Comparison of ENCODE assay signal across 13 cellular contexts in genomic region chr10:121459765-121460453, GRCh38.
DNase-seq lines count a peak whose midpoint lies in the region; FAIRE-seq and TF ChIP-seq lines count a peak whose summit lies in the region.
"Had no signal": no experiment of that assay in that cellular context is flagged by ENCODE, and none has a peak within 500 bp of the region (broad histone marks: within the 10 kb centered on the region; RNA-seq: fewer than 3 reads in every experiment).

No MANE protein-coding gene starts in this region.

- DNase-seq in breast epithelium (ENCODE audit: low spot score in 2 of 2) (peak in 1 of 2 donors; percentile 64), mesendoderm (peak; percentile 91), urothelium cell line (ENCODE audit: low spot score) (peak; percentile 60), GM13976 (ENCODE audit: low spot score) (no peak), hippocampal formation (lab: John Stamatoyannopoulos, UW) (no peak), Ammon's horn (ENCODE audit: low spot score) (no peak), HAP-1 (ENCODE audit: low spot score in 2 of 2) (no peak)
- DNase-seq: activated CD4-positive, alpha-beta T cell treated with anti-CD3 and anti-CD28 coated beads for 1 hour; kidney; NCI-H146; NCI-H524 treated with DMSO at 0.1 percent for 48 hours; stimulated activated CD4-positive, alpha-beta T cell treated with anti-CD3 and anti-CD28 coated beads, Interleukin-4, amount 100 ng/mL, for 24 hours had no signal

- peak overlapping the region; percentile 2; the same call in 1 of the 2 replicates for H3K4me3 ChIP-seq in HUES6 (ENCODE audit: low read depth, low read length)
- H3K4me3 ChIP-seq in breast epithelium: no peak overlapping the region
- H3K4me3 ChIP-seq in mesendoderm (ENCODE audit: low read length): no peak overlapping the region
- no peak overlapping the region for H3K4me3 ChIP-seq in HAP-1

- peak overlapping the region; percentile 45 for H3K56ac ChIP-seq in mesendoderm (ENCODE audit: low read length)

- no peak overlapping the region for H2AK5ac ChIP-seq in mesendoderm (ENCODE audit: low read length)

- no peak overlapping the region for H3K23ac ChIP-seq in mesendoderm (ENCODE audit: low read length)

- peak overlapping the region; percentile 41 for H2BK5ac ChIP-seq in mesendoderm (ENCODE audit: low read length)

- H3K9me3 ChIP-seq in HUES6 (ENCODE audit: control insufficient read depth, insufficient read depth, low read depth, low read length) (no peaks in the 10 kb centered on the region), breast epithelium (no peaks in the 10 kb centered on the region), HAP-1 (no peaks in the 10 kb centered on the region)

- in situ Hi-C loops in GM13976 (cut with MboI; ENCODE audit: low sequenced_read_pairs, unreplicated experiment): no loop called here
- in situ Hi-C loops in HAP-1 (cut with MboI; ENCODE audit: low sequenced_read_pairs): no loop called here

- no peak for FAIRE-seq in urothelium cell line (lab: Jason Lieb, UNC)
- FAIRE-seq: kidney had no signal

- no CpG with 5 or more reads among the region's 13 CpGs for WGBS in mesendoderm (ENCODE audit: extremely low coverage, insufficient coverage, low lambda C conversion rate)

- H3K4me1 ChIP-seq in HUES6 (ENCODE audit: control insufficient read depth, insufficient read depth, low read length) (peaks cover 31% of the 10 kb centered on the region), breast epithelium (no peaks in the 10 kb centered on the region), mesendoderm (ENCODE audit: control insufficient read depth, low read depth, low read length) (peaks cover 11% of the 10 kb centered on the region), HAP-1 (no peaks in the 10 kb centered on the region)

- no peak overlapping the region for H3K4me2 ChIP-seq in mesendoderm (ENCODE audit: low read length)

- H3K79me1 ChIP-seq in mesendoderm (ENCODE audit: low read length): no peaks in the 10 kb centered on the region

- H3K27ac ChIP-seq in HUES6 (ENCODE audit: low read depth, low read length) (peak overlapping the region; percentile 10; the same call in 1 of the 2 replicates), breast epithelium (peak overlapping the region; percentile 5 to 38), mesendoderm (ENCODE audit: low read depth, low read length) (peak overlapping the region; percentile 58)

- H3K27me3 ChIP-seq in HUES6 (ENCODE audit: control insufficient read depth, insufficient read depth, low read length) (no peaks in the 10 kb centered on the region), breast epithelium (no peaks in the 10 kb centered on the region), mesendoderm (ENCODE audit: insufficient read depth, low read length, poor library complexity) (no peaks in the 10 kb centered on the region), HAP-1 (ENCODE audit: low read depth) (no peaks in the 10 kb centered on the region)

- peak overlapping the region; percentile 48 for H3K9ac ChIP-seq in HUES6 (ENCODE audit: low read length)
- H3K9ac ChIP-seq in mesendoderm (ENCODE audit: low read length): no peak overlapping the region

- intact Hi-C loops in breast epithelium (cut with DNase I; ENCODE audit: low total_unique reads): no loop called here

- H3K18ac ChIP-seq in mesendoderm (ENCODE audit: low read length): peak overlapping the region; percentile 13

- no peak overlapping the region for H4K8ac ChIP-seq in mesendoderm (ENCODE audit: low read depth, low read length)

- no peaks in the 10 kb centered on the region for H3K36me3 ChIP-seq in HUES6 (ENCODE audit: control insufficient read depth, insufficient read depth, low read length)
- H3K36me3 ChIP-seq in breast epithelium: no peaks in the 10 kb centered on the region
- no peaks in the 10 kb centered on the region for H3K36me3 ChIP-seq in mesendoderm (ENCODE audit: control insufficient read depth, insufficient read depth, low read length)
- H3K36me3 ChIP-seq in HAP-1 (replicated peaks): no peaks in the 10 kb centered on the region

- TF ChIP-seq CTCF in breast epithelium (IDR thresholded peaks at IDR 0.05) (no peak), GM13976 (IDR thresholded peaks at IDR 0.05; ENCODE audit: borderline replicate concordance, control extremely low read depth, extremely low read depth, insufficient read depth, missing control alignments) (no peak)

- no peak overlapping the region for H2BK15ac ChIP-seq in mesendoderm (replicated peaks; ENCODE audit: low read depth)

- no peak for TF ChIP-seq POLR2A in breast epithelium (IDR thresholded peaks at IDR 0.05)

- no peak overlapping the region for H4K5ac ChIP-seq in mesendoderm (ENCODE audit: low read length)

- H3K79me2 ChIP-seq in mesendoderm (ENCODE audit: control insufficient read depth, insufficient read depth, low read length): no peaks in the 10 kb centered on the region

- H2BK120ac ChIP-seq in mesendoderm (ENCODE audit: low read depth, low read length): peak overlapping the region; percentile 34

- peak overlapping the region; percentile 58 for H3K4ac ChIP-seq in mesendoderm (ENCODE audit: low read depth, low read length)

Comparison
In these comparisons a context has a peak if more than half of its experiments do, and no peak if none do; other contexts are left out.
1. DNase-seq: peak in mesendoderm (single experiment) and urothelium cell line (single experiment); none in GM13976 (single experiment), hippocampal formation (0 of 2), Ammon's horn (single experiment) and HAP-1 (0 of 2).
2. Peak in every context shown above with its lines, with median percentiles within 50 percentile points of each other: H3K27ac ChIP-seq.